Comparison of ENCODE assay signal across 12 cellular contexts in genomic region chr1:94773931-94774422, GRCh38. TPM values are rescaled to one million over a fixed set of nuclear protein-coding genes. Genes with fewer than 3 reads are reported as not detected.
DNase-seq lines count a peak whose midpoint lies in the region; ATAC-seq, FAIRE-seq and TF ChIP-seq lines count a peak whose summit lies in the region.
"Had no signal": no experiment of that assay in that cellular context is flagged by ENCODE, and none has a peak within 500 bp of the region (broad histone marks: within the 10 kb centered on the region; RNA-seq: fewer than 3 reads in every experiment).

No MANE protein-coding gene starts in this region.

- dilution Hi-C loops in keratinocyte (cut with MboI; ENCODE audit: extremely low pct_ligation_motif_present, low sequenced_read_pairs), result no loop called here

- intact Hi-C loops in upper lobe of right lung (cut with DNase I), result no loop called here

- H3K9me1 ChIP-seq in keratinocyte (ENCODE audit: control insufficient read depth, extremely low read depth, insufficient read depth, low read length), result no peaks in the 10 kb centered on the region

- no peak overlapping the region for H3K4me2 ChIP-seq in keratinocyte (ENCODE audit: control insufficient read depth, extremely low read depth, insufficient read depth, low read depth, low read length)

- FAIRE-seq in keratinocyte (lab: Jason Lieb, UNC), result peak; percentile 71

- TF ChIP-seq CTCF in keratinocyte (optimal IDR thresholded peaks at IDR 0.05 in 1 of 3, IDR thresholded peaks at IDR 0.05 in 1 of 3, conservative IDR thresholded peaks at IDR 0.05 in 1 of 3; ENCODE audit: extremely low read depth in 1 of 3, insufficient read depth in 2 of 3, low read length in 3 of 3) (no peak), upper lobe of right lung (IDR thresholded peaks at IDR 0.05) (no peak)

- H4K20me1 ChIP-seq in keratinocyte (ENCODE audit: control insufficient read depth, extremely low read depth, insufficient read depth, low read length), result no peaks in the 10 kb centered on the region

- H3K4me3 ChIP-seq in keratinocyte (ENCODE audit: control insufficient read depth in 2 of 3, extremely low read depth in 1 of 3, insufficient read depth in 2 of 3, low read depth in 1 of 3, low read length in 3 of 3) (no peak overlapping the region), upper lobe of right lung (no peak overlapping the region)
- H3K4me3 ChIP-seq: dorsolateral prefrontal cortex had no signal

- H3K79me2 ChIP-seq in keratinocyte (ENCODE audit: control insufficient read depth, insufficient read depth, low read length), result no peaks in the 10 kb centered on the region

- H3K27ac ChIP-seq in keratinocyte (ENCODE audit: control insufficient read depth, insufficient read depth, low read length), result no peak overlapping the region
- H3K27ac ChIP-seq in upper lobe of right lung, result no peak overlapping the region
- H3K27ac ChIP-seq: dorsolateral prefrontal cortex had no signal

- no peak overlapping the region for H3K9ac ChIP-seq in keratinocyte (ENCODE audit: control insufficient read depth, extremely low read depth, insufficient read depth, low read length)

- DNase-seq in HCEC 1CT, result peak; percentile 77
- DNase-seq in brain pericyte (ENCODE audit: low read depth, low spot score), result peak; percentile 76
- DNase-seq in keratinocyte (ENCODE audit: low read depth, low spot score), result peak; percentile 5
- peak; percentile 71 for DNase-seq in upper lobe of right lung
- DNase-seq in effector CD8-positive, alpha-beta T cell (lab: John Stamatoyannopoulos, UW), result no peak
- DNase-seq in SIG-M5 treated with dmso at 0.1 percent for 504 hours (lab: John Stamatoyannopoulos, UW; ENCODE audit: unreplicated experiment), result no peak
- DNase-seq: activated CD4-positive, alpha-beta T cell treated with anti-CD3 and anti-CD28 coated beads, Interleukin-2, amount 50 U/mL, for 4 hours; activated naive CD4-positive, alpha-beta T cell treated with Interleukin-2 at 50 U/mL for 16 hours; dorsolateral prefrontal cortex; NCI-H524; SW 1271 had no signal

- no peaks in the 10 kb centered on the region for H3K27me3 ChIP-seq in keratinocyte (ENCODE audit: control insufficient read depth, extremely low read depth, insufficient read depth, low read length)
- no peaks in the 10 kb centered on the region for H3K27me3 ChIP-seq in upper lobe of right lung

- peaks cover 14% of the 10 kb centered on the region for H3K4me1 ChIP-seq in keratinocyte (ENCODE audit: control insufficient read depth, extremely low read depth, insufficient read depth, low read length)
- H3K4me1 ChIP-seq in upper lobe of right lung, result peaks cover 8% of the 10 kb centered on the region

- no peaks in the 10 kb centered on the region for H3K36me3 ChIP-seq in keratinocyte (ENCODE audit: control insufficient read depth in 2 of 2, extremely low read depth in 1 of 2, insufficient read depth in 2 of 2, low read length in 2 of 2)
- H3K36me3 ChIP-seq in upper lobe of right lung, result no peaks in the 10 kb centered on the region

- H3K9me3 ChIP-seq in keratinocyte (ENCODE audit: control insufficient read depth, low read depth, low read length), result peaks cover 1% of the 10 kb centered on the region
- H3K9me3 ChIP-seq in upper lobe of right lung, result no peaks in the 10 kb centered on the region

- H2AFZ ChIP-seq in keratinocyte (ENCODE audit: control insufficient read depth, low read length), result no peak overlapping the region

- ATAC-seq in upper lobe of right lung, result peak; percentile 28
- no peak for ATAC-seq in HG03095 (IDR thresholded peaks at IDR 0.05; ENCODE audit: unreplicated experiment)

RNA-seq across cellular contexts. Expression of gene SLC44A3, which starts 46.2 kb away (rescaled TPM):
- 5.3 to 8.9 TPM (median 7.3 TPM) in 3 replicates for polyA plus RNA-seq in keratinocyte
- polyA plus RNA-seq in keratinocyte (2011; ENCODE audit: low read depth), result 2.1 TPM
- polyA plus RNA-seq in keratinocyte (2011; cell fraction: cytosol; rRNA removed), result 6.9 and 11.4 TPM in 2 replicates
- polyA plus RNA-seq in keratinocyte (2011; cell fraction: nucleus; rRNA removed), result 10.2 and 11.9 TPM in 2 replicates
- 4.0 and 4.7 TPM in 2 replicates for polyA plus RNA-seq in keratinocyte (2012; ENCODE audit: low replicate concordance)
- polyA minus RNA-seq in keratinocyte, result 7.3 to 17.7 TPM (median 8.7 TPM) in 3 replicates
- polyA minus RNA-seq in keratinocyte (2011; cell fraction: cytosol; rRNA and poly(A)+ RNA removed), result 7.1 TPM
- 5.4 and 6.7 TPM in 2 replicates for polyA minus RNA-seq in keratinocyte (2011; cell fraction: nucleus; rRNA and poly(A)+ RNA removed)
- 31.6 TPM for total RNA-seq in upper lobe of right lung

Comparison
In these comparisons a context has a peak if more than half of its experiments do, and no peak if none do; other contexts are left out.
1. DNase-seq: peak in HCEC 1CT (single experiment), brain pericyte (single experiment), keratinocyte (single experiment) and upper lobe of right lung (single experiment); none in effector CD8-positive, alpha-beta T cell (single experiment) and SIG-M5 treated with dmso at 0.1 percent for 504 hours (single experiment).